15 cellular contexts compared by ENCODE assay signal in the genomic region with DNA sequence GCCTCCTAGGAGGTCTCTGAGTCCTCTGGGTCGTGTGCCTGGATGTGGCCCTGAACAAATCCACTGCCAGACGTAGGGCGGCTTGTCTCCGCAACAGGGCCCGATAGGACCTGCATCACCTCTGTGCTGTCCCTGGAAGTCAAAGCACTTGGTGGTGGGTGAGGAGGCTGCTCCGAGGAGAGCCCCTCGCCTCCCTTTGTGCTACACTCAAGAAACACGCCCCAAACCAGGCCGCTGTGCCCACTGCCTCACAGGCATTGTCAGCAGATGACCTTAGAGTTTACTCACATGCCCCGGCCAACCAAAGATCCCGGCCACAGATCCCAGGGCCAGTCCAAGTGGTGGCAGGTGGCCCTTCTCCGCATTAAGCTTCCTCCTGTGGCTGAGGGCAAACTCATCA.
DNase-seq lines count a peak whose midpoint lies in the region; ATAC-seq and TF ChIP-seq lines count a peak whose summit lies in the region.
"Had no signal": no experiment of that assay in that cellular context is flagged by ENCODE, and none has a peak within 500 bp of the region (broad histone marks: within the 10 kb centered on the region; RNA-seq: fewer than 3 reads in every experiment).

No MANE protein-coding gene starts in this region.

- CTCF ChIA-PET in Panc1 (lab: Charles Lee) = no interaction called here

- H3K36me3 ChIP-seq in Panc1 (ENCODE audit: control insufficient read depth, insufficient read depth, low read length) (no peaks in the 10 kb centered on the region), suprapubic skin (no peaks in the 10 kb centered on the region)
- H3K36me3 ChIP-seq: neutrophil had no signal

- no TSS peak for BruUV-seq in Panc1 (replicated peaks; lab: Mats Ljungman, UMichigan)

- peak overlapping the region; percentile 84 for H3K27ac ChIP-seq in Panc1 (ENCODE audit: low read length)
- H3K27ac ChIP-seq in suprapubic skin = peak overlapping the region; percentile 86
- H3K27ac ChIP-seq: neutrophil had no signal

- H3K4me3 Mint-ChIP-seq in endothelial cell (ENCODE audit: unreplicated experiment) = no peak overlapping the region
- H3K4me3 Mint-ChIP-seq in nephron = peak overlapping the region in 1 of 3 experiments; percentile 47
- H3K4me3 Mint-ChIP-seq: activated CD4-positive, alpha-beta memory T cell treated with anti-CD3 and anti-CD28 coated beads for 36 hours; T-helper 1 cell treated with Interleukin-12 subunit alpha and Interleukin-12 subunit beta and Interleukin-4 antibody, amounts not matched to agents 30 μg/mL and 1 μg/mL, for 36 hours had no signal

- POLR2A ChIA-PET in Panc1 (lab: Charles Lee) = no interaction called here

- H3K36me3 Mint-ChIP-seq in endothelial cell (ENCODE audit: low read depth, unreplicated experiment) (peaks cover 4% of the 10 kb centered on the region), nephron (ENCODE audit: low read depth) (peaks cover 14% of the 10 kb centered on the region)

- DNase-seq in Panc1 (ENCODE audit: low read depth, low spot score) (no peak), endothelial cell (ENCODE audit: low spot score) (no peak), suprapubic skin (ENCODE audit: low spot score in 2 of 2) (no peak), T-helper 2 cell (no peak), NCI-H1092 (lab: John Stamatoyannopoulos, UW) (no peak)
- DNase-seq: activated CD4-positive, alpha-beta memory T cell treated with anti-CD3 and anti-CD28 coated beads for 36 hours; activated gamma-delta T cell; C1 segment of cervical spinal cord; stimulated activated CD4-positive, alpha-beta T cell treated with anti-CD3 and anti-CD28 coated beads, Interleukin-2, amount 100 ng/mL, for 24 hours had no signal

- TF ChIP-seq CTCF in Panc1 (IDR thresholded peaks at IDR 0.05) = no peak
- no peak for TF ChIP-seq CTCF in endothelial cell (IDR thresholded peaks at IDR 0.05; ENCODE audit: unreplicated experiment)
- no peak for TF ChIP-seq CTCF in nephron (IDR thresholded peaks at IDR 0.05; ENCODE audit: unreplicated experiment in 3 of 3)
- TF ChIP-seq CTCF in suprapubic skin (IDR thresholded peaks at IDR 0.05) = no peak

- in situ Hi-C loops in Panc1 (cut with HindIII; ENCODE audit: low pct_unique_long_range_greater_than_20kb, low sequenced_read_pairs) = no loop called here

- H3K4me1 ChIP-seq in Panc1 (ENCODE audit: control insufficient read depth, insufficient read depth, low read length) = peaks cover 27% of the 10 kb centered on the region
- H3K4me1 ChIP-seq in suprapubic skin = peaks cover 51% of the 10 kb centered on the region

- no peak for TF ChIP-seq EP300 in suprapubic skin (IDR thresholded peaks at IDR 0.05)

- 58% methylated on average over 6 of the region's 12 CpGs for WGBS in suprapubic skin

- H3K27me3 Mint-ChIP-seq in endothelial cell (ENCODE audit: unreplicated experiment) (peaks cover 6% of the 10 kb centered on the region), nephron (ENCODE audit: low read depth) (peaks cover 12% of the 10 kb centered on the region)

- H3K4me3 ChIP-seq in Panc1 (ENCODE audit: low read depth in 2 of 2, low read length in 2 of 2) (no peak overlapping the region), suprapubic skin (no peak overlapping the region)

- H3K4me1 Mint-ChIP-seq in endothelial cell (ENCODE audit: unreplicated experiment) (peaks cover 4% of the 10 kb centered on the region), nephron (peaks cover 46% of the 10 kb centered on the region)

- TF ChIP-seq POLR2A in suprapubic skin (IDR thresholded peaks at IDR 0.05) = no peak

- no peaks in the 10 kb centered on the region; the same call in 1 of the 2 replicates for H3K9me3 ChIP-seq in Panc1 (ENCODE audit: control insufficient read depth, insufficient read depth, low read depth, low read length)
- H3K9me3 ChIP-seq in suprapubic skin = no peaks in the 10 kb centered on the region
- H3K9me3 ChIP-seq: neutrophil had no signal

- no peaks in the 10 kb centered on the region for H3K27me3 ChIP-seq in Panc1 (ENCODE audit: control insufficient read depth, insufficient read depth, low read length)
- H3K27me3 ChIP-seq in suprapubic skin = no peaks in the 10 kb centered on the region

- no peaks in the 10 kb centered on the region for H3K9me3 Mint-ChIP-seq in endothelial cell (ENCODE audit: unreplicated experiment)
- H3K9me3 Mint-ChIP-seq in nephron = peaks cover 7% of the 10 kb centered on the region
- H3K9me3 Mint-ChIP-seq: T-helper 1 cell treated with Interleukin-12 subunit alpha and Interleukin-12 subunit beta and Interleukin-4 antibody, amounts not matched to agents 30 μg/mL and 1 μg/mL, for 36 hours had no signal

- H3K27ac Mint-ChIP-seq in endothelial cell (ENCODE audit: unreplicated experiment) = peak overlapping the region; percentile 36
- peak overlapping the region; percentile 57 to 92 (median 73) for H3K27ac Mint-ChIP-seq in nephron
- H3K27ac Mint-ChIP-seq: activated CD4-positive, alpha-beta memory T cell treated with anti-CD3 and anti-CD28 coated beads for 36 hours; T-helper 1 cell treated with Interleukin-12 subunit alpha and Interleukin-12 subunit beta and Interleukin-4 antibody, amounts not matched to agents 30 μg/mL and 1 μg/mL, for 36 hours had no signal

- intact Hi-C loops in Panc1 (cut with micrococcal nuclease; ENCODE audit: unreplicated experiment) = no loop called here

- ATAC-seq in Panc1 (no peak), GM18867 (IDR thresholded peaks at IDR 0.05; ENCODE audit: unreplicated experiment) (no peak), GM21528 (IDR thresholded peaks at IDR 0.05; ENCODE audit: low FRiP score, unreplicated experiment) (no peak)
- ATAC-seq: HCT116 had no signal
